ENCODE assay signal across 11 cellular contexts in the genomic region with DNA sequence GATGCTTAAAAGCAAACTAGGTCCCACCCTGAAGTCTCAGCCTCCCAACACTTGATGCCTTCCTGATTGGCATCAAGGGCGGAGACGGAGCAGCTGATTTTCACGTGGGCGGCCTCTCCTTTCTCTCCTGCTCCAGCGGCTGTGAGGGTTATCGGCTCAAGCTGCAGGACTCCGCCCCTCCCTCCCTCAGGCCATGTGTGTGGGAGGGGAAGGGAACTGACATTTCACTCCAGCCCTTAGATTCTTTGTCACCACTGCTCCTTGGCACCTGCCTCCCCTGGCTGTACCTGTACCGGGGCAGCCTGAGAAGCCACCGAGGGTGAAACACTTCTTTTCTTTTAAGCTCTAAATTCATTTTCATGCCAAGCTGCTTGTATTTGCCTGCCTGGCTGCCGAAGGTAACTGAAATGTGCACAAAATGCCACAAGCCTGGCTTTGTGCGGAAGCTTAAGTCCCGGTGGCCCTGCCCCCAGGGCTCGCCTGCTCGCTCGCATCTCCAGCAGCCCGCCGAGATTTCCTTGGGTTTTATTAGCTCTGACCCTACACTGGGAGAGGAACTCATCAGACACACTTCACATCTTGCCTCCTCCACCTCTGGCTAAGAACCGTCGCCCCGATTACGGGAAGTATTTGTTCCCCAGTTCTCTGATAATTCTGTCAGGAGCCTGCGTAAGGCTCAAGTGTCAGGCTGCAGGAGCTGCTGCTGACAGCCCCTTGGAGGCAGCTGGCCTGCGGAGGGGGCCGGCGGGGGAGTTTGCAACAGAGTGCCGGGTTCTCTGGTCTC. TPM values are rescaled to one million over a fixed set of nuclear protein-coding genes. Genes with fewer than 3 reads are reported as not detected.
DNase-seq lines count a peak whose midpoint lies in the region; ATAC-seq and TF ChIP-seq lines count a peak whose summit lies in the region.
"Had no signal": no experiment of that assay in that cellular context is flagged by ENCODE, and none has a peak within 500 bp of the region (broad histone marks: within the 10 kb centered on the region; RNA-seq: fewer than 3 reads in every experiment).

No MANE protein-coding gene starts in this region.

- H3K27ac Mint-ChIP-seq in endothelial cell (ENCODE audit: unreplicated experiment): no peak overlapping the region
- H3K27ac Mint-ChIP-seq: CD4-positive, alpha-beta memory T cell had no signal

- peak overlapping the region; percentile 72 for H3K4me2 ChIP-seq in BLaER1

- H3K4me1 ChIP-seq in BLaER1 (peaks cover 59% of the 10 kb centered on the region), psoas muscle (peaks cover 40% of the 10 kb centered on the region), vagina (peaks cover 41% of the 10 kb centered on the region)

- intact Hi-C loops in psoas muscle (cut with DNase I): loop anchor here in 1 of 2 donors (10.0 kb wide), 1 partner anchor 234 kb away; no protein-coding TSS in a partner anchor
- intact Hi-C loops in vagina (cut with DNase I): no loop called here

- ATAC-seq in GM21786 (IDR thresholded peaks at IDR 0.05; ENCODE audit: unreplicated experiment) (no peak), psoas muscle (no peak)

- peak overlapping the region; percentile 42 for H3K4me3 ChIP-seq in BLaER1
- no peak overlapping the region for H3K4me3 ChIP-seq in psoas muscle
- no peak overlapping the region for H3K4me3 ChIP-seq in vagina

- H3K36me3 Mint-ChIP-seq in endothelial cell (ENCODE audit: low read depth, unreplicated experiment): peaks cover 13% of the 10 kb centered on the region

- H3K36me3 ChIP-seq in BLaER1 (peaks cover 12% of the 10 kb centered on the region), psoas muscle (ENCODE audit: insufficient read depth in 1 of 2, low read depth in 1 of 2) (no peaks in the 10 kb centered on the region), vagina (no peaks in the 10 kb centered on the region)

- peak overlapping the region; percentile 13; the same call in 1 of the 2 replicates for H3K9ac ChIP-seq in BLaER1

- no peak for TF ChIP-seq POLR2A in vagina (IDR thresholded peaks at IDR 0.05)

- 0 out of 2 replicates have a peak, but pooled peaks cover 6% of the 10 kb centered on the region for H3K27me3 ChIP-seq in BLaER1
- H3K27me3 ChIP-seq in psoas muscle (ENCODE audit: insufficient read depth in 3 of 3, low read length in 2 of 3): no peaks in the 10 kb centered on the region
- no peaks in the 10 kb centered on the region for H3K27me3 ChIP-seq in vagina

- WGBS in psoas muscle, 3 donors: 37 to 61% (median 50%) methylated on average over 25 to 26 of the region's 26 CpGs

- DNase-seq in NCI-H2227 (lab: John Stamatoyannopoulos, UW; ENCODE audit: unreplicated experiment) (peak; percentile 86), endothelial cell (ENCODE audit: low spot score) (peak; percentile 49), midbrain (lab: John Stamatoyannopoulos, UW) (peak; percentile 9), psoas muscle (no peak), vagina (ENCODE audit: extremely low spot score in 2 of 2) (no peak), NCI-H446 treated with DMSO at 0.1 percent for 48 hours (lab: John Stamatoyannopoulos, UW) (no peak)
- DNase-seq: activated CD4-positive, alpha-beta T cell treated with anti-CD3 and anti-CD28 coated beads for 48 hours; CD4-positive, alpha-beta memory T cell had no signal

- peaks cover 6% of the 10 kb centered on the region for H3K27me3 Mint-ChIP-seq in endothelial cell (ENCODE audit: unreplicated experiment)
- H3K27me3 Mint-ChIP-seq: CD4-positive, alpha-beta memory T cell had no signal

- H3K4me3 Mint-ChIP-seq in endothelial cell (ENCODE audit: unreplicated experiment): no peak overlapping the region
- H3K4me3 Mint-ChIP-seq: CD4-positive, alpha-beta memory T cell had no signal

- TF ChIP-seq CTCF in endothelial cell (IDR thresholded peaks at IDR 0.05; ENCODE audit: unreplicated experiment) (no peak), psoas muscle (IDR thresholded peaks at IDR 0.05) (no peak), vagina (IDR thresholded peaks at IDR 0.05) (no peak)

- H3K9me3 ChIP-seq in BLaER1 (no peaks in the 10 kb centered on the region), psoas muscle (no peaks in the 10 kb centered on the region), vagina (no peaks in the 10 kb centered on the region)

- H3K9me3 Mint-ChIP-seq in endothelial cell (ENCODE audit: unreplicated experiment): no peaks in the 10 kb centered on the region

- peaks cover 32% of the 10 kb centered on the region for H3K4me1 Mint-ChIP-seq in endothelial cell (ENCODE audit: unreplicated experiment)
- H3K4me1 Mint-ChIP-seq: CD4-positive, alpha-beta memory T cell had no signal

- no peaks in the 10 kb centered on the region for H4K20me1 ChIP-seq in BLaER1

- H3K27ac ChIP-seq in BLaER1 (peak overlapping the region; percentile 12; the same call in 1 of the 2 replicates), psoas muscle (no peak overlapping the region), vagina (no peak overlapping the region)

RNA-seq across cellular contexts. Expression of a gene that starts 9.6 kb away (rescaled TPM):
- 24.9 TPM for total RNA-seq in endothelial cell (ENCODE audit: unreplicated experiment)
- 1 to 10 TPM in 2 of 4 donors, under 1 TPM in 2; 0.27 to 1.1 (median 0.72) TPM for total RNA-seq in psoas muscle
- polyA plus RNA-seq in psoas muscle: 1 to 10 TPM in 1 of 3 donors, under 1 TPM in 2; 0.03 to 1.7 (median 0.10) TPM
- total RNA-seq in vagina: 6.6 TPM
- total RNA-seq: LHCN-M2 had no signal

RNA-seq across cellular contexts. Expression of a gene that starts 25.8 kb away (rescaled TPM):
- 33.4 TPM for total RNA-seq in endothelial cell (ENCODE audit: unreplicated experiment)
- 10 to 100 TPM; 20.9 to 38.8 (median 22.1) TPM for total RNA-seq in psoas muscle
- 10 to 100 TPM; 18.1 to 92.3 (median 40.4) TPM for polyA plus RNA-seq in psoas muscle
- 18.9 TPM for total RNA-seq in vagina

RNA-seq across cellular contexts. Expression of a gene that starts 36.9 kb away (rescaled TPM):
- total RNA-seq in endothelial cell (ENCODE audit: unreplicated experiment): 43.2 TPM
- 10 to 100 TPM; 37.1 to 53.4 (median 51.1) TPM for total RNA-seq in psoas muscle
- 10 to 100 TPM; 23.2 to 56.3 (median 35.4) TPM for polyA plus RNA-seq in psoas muscle
- 36.8 TPM for total RNA-seq in vagina

Comparison
In these comparisons a context has a peak if more than half of its experiments do, and no peak if none do; other contexts are left out.
1. DNase-seq: peak in NCI-H2227 (single experiment), endothelial cell (single experiment) and midbrain (single experiment); none in psoas muscle (0 of 2), vagina (0 of 2) and NCI-H446 treated with DMSO at 0.1 percent for 48 hours (single experiment).